ENCODE assay signal across 29 cellular contexts in genomic region chr6:50825375-50826036, GRCh38. TPM values are rescaled to one million over a fixed set of nuclear protein-coding genes. Genes with fewer than 3 reads are reported as not detected.
A peak's percentile ranks its signal among the peaks of the same experiment; 100 is the strongest.
DNase-seq lines count a peak whose midpoint lies in the region; ATAC-seq and TF ChIP-seq lines count a peak whose summit lies in the region.
"Had no signal": no experiment of that assay in that cellular context is flagged by ENCODE, and none has a peak within 500 bp of the region (broad histone marks: within the 10 kb centered on the region; RNA-seq: fewer than 3 reads in every experiment).

No MANE protein-coding gene starts in this region.

- H3K4me1 Mint-ChIP-seq in WTC11: peaks cover 84% of the 10 kb centered on the region

- ATAC-seq in WTC11 (peak; percentile 18), GM21381 (IDR thresholded peaks at IDR 0.05; ENCODE audit: unreplicated experiment) (no peak), left colon (no peak)
- ATAC-seq: activated CD8-positive, alpha-beta T cell treated with anti-CD3 and anti-CD28 coated beads, Interleukin-2, amount 10 ng/mL, durations not matched to agents 7 days and 5 days; esophagus mucosa; sciatic nerve; stimulated activated naive CD8-positive, alpha-beta T cell treated with anti-CD3 and anti-CD28 coated beads, Interleukin-15, Interleukin-2, amounts not matched to agents 100 U/mL and 50 U/mL, for 24 hours; T-cell had no signal

- no peak overlapping the region for H3K27ac Mint-ChIP-seq in WTC11
- H3K27ac Mint-ChIP-seq: activated CD8-positive, alpha-beta T cell treated with anti-CD3 and anti-CD28 coated beads, Interleukin-2, amount 10 ng/mL, durations not matched to agents 7 days and 5 days; CD8-positive, alpha-beta memory T cell; nephron progenitor cell; T-cell had no signal

- no peaks in the 10 kb centered on the region for H3K9me3 Mint-ChIP-seq in WTC11
- H3K9me3 Mint-ChIP-seq: T-cell had no signal

- H3K36me3 Mint-ChIP-seq in WTC11: no peaks in the 10 kb centered on the region
- H3K36me3 Mint-ChIP-seq: T-cell had no signal

- peak overlapping the region; percentile 1; the same call in 1 of the 2 replicates for H3K4me3 ChIP-seq in iPS-18c (ENCODE audit: insufficient read depth, low read depth, low read length)
- H3K4me3 ChIP-seq in skin epidermis: peak overlapping the region in 1 of 7 experiments; percentile 10
- H3K4me3 ChIP-seq: adrenal gland, lower lobe of right lung, tibial nerve had no signal

- H3K27ac ChIP-seq in skin epidermis: peak overlapping the region in 11 of 21 experiments; percentile 10 to 97 (median 60)
- H3K27ac ChIP-seq: brain microvascular endothelial cell, lower lobe of right lung, tibial nerve had no signal

- CTCF ChIA-PET in WTC11 (lab: Charles Lee): interaction anchor here (3.3 kb wide), 1 partner anchor 20 kb away, joined by 14 read pairs; no protein-coding TSS in a partner anchor

- DNase-seq in NCI-H1436 (lab: John Stamatoyannopoulos, UW): peak; percentile 35
- DNase-seq in NCI-H1436 treated with DMSO at 0.1 percent for 48 hours (lab: John Stamatoyannopoulos, UW): no peak
- DNase-seq in WTC11 (ENCODE audit: low spot score): no peak
- no peak for DNase-seq in activated CD8-positive, alpha-beta memory T cell treated with anti-CD3 and anti-CD28 coated beads, Interleukin-2, amount 50 U/mL, for 4 hours
- no peak for DNase-seq in left colon
- DNase-seq: activated CD4-positive, alpha-beta T cell treated with anti-CD3 and anti-CD28 coated beads for 1 hour; activated CD8-positive, alpha-beta T cell treated with anti-CD3 and anti-CD28 coated beads, Interleukin-2, amount 10 ng/mL, durations not matched to agents 7 days and 5 days; activated gamma-delta T cell treated with Interleukin-2 at 50 U/mL for 16 hours; adrenal gland; AML-193; brain microvascular endothelial cell; CD8-positive, alpha-beta memory T cell; effector CD8-positive, alpha-beta T cell; foreskin melanocyte; lower lobe of right lung; NCI-H187 treated with DMSO at 0.1 percent for 48 hours; NCI-H82; nephron progenitor cell; stimulated activated naive CD8-positive, alpha-beta T cell treated with anti-CD3 and anti-CD28 coated beads, Interleukin-15, Interleukin-2, amounts not matched to agents 100 U/mL and 50 U/mL, for 24 hours; T-cell had no signal

- H3K4me3 Mint-ChIP-seq in WTC11: peak overlapping the region; percentile 45
- H3K4me3 Mint-ChIP-seq: activated CD8-positive, alpha-beta T cell treated with anti-CD3 and anti-CD28 coated beads, Interleukin-2, amount 10 ng/mL, durations not matched to agents 7 days and 5 days; CD8-positive, alpha-beta memory T cell; nephron progenitor cell; T-cell had no signal

- no peak for TF ChIP-seq CTCF in WTC11 (IDR thresholded peaks at IDR 0.05)

- POLR2A ChIA-PET in WTC11 (lab: Charles Lee): interaction anchor here (1.7 kb wide), 1 partner anchor 20 kb away, joined by 5 read pairs; no protein-coding TSS in a partner anchor

- intact Hi-C loops in left colon (cut with DNase I, micrococcal nuclease): no loop called here

- no peaks in the 10 kb centered on the region for H3K9me3 ChIP-seq in iPS-18c (ENCODE audit: control insufficient read depth, insufficient read depth, low read length)
- H3K9me3 ChIP-seq: adrenal gland, lower lobe of right lung, tibial nerve had no signal

- H3K27me3 Mint-ChIP-seq in WTC11 (ENCODE audit: low read depth): peaks cover 100% of the 10 kb centered on the region

TF ChIP-seq in WTC11, 78 proteins besides CTCF, POLR2A, EP300 and RAD21 (continues in another document):
- TF ChIP-seq SP1 (CRISPR knock-in tag; conservative IDR thresholded peaks at IDR 0.05): no peak
- TF ChIP-seq ZNF416 (CRISPR knock-in tag; IDR thresholded peaks at IDR 0.05): no peak
- no peak for TF ChIP-seq GABPB1 (CRISPR knock-in tag; IDR thresholded peaks at IDR 0.05)
- no peak for TF ChIP-seq SMAD4 (CRISPR knock-in tag; IDR thresholded peaks at IDR 0.05)
- TF ChIP-seq KAT7 (CRISPR knock-in tag; IDR thresholded peaks at IDR 0.05; ENCODE audit: borderline replicate concordance): no peak
- no peak for TF ChIP-seq USF2 (CRISPR knock-in tag; IDR thresholded peaks at IDR 0.05)
- no peak for TF ChIP-seq ZNF396 (CRISPR knock-in tag; IDR thresholded peaks at IDR 0.05; ENCODE audit: borderline replicate concordance)
- no peak for TF ChIP-seq HMGXB4 (CRISPR knock-in tag; IDR thresholded peaks at IDR 0.05)
- TF ChIP-seq ZNF121 (CRISPR knock-in tag; IDR thresholded peaks at IDR 0.05): no peak
- TF ChIP-seq AFF4 (CRISPR knock-in tag; IDR thresholded peaks at IDR 0.05; ENCODE audit: borderline replicate concordance): no peak
- TF ChIP-seq ZNF138 (CRISPR knock-in tag; conservative IDR thresholded peaks at IDR 0.05): no peak
- TF ChIP-seq ZNF423 (CRISPR knock-in tag; IDR thresholded peaks at IDR 0.05): no peak
- no peak for TF ChIP-seq RORB (CRISPR knock-in tag; IDR thresholded peaks at IDR 0.05)
- no peak for TF ChIP-seq PRDM15 (CRISPR knock-in tag; IDR thresholded peaks at IDR 0.05)
- TF ChIP-seq TEAD1 (CRISPR knock-in tag; IDR thresholded peaks at IDR 0.05): no peak

RNA-seq across cellular contexts. Expression of gene TFAP2B, which starts 6.8 kb away (rescaled TPM):
- total RNA-seq in WTC11 (2021): not detected in 3 replicates
- not detected for total RNA-seq in left colon
- total RNA-seq: activated CD8-positive, alpha-beta T cell treated with anti-CD3 and anti-CD28 coated beads, Interleukin-2, amount 10 ng/mL, durations not matched to agents 7 days and 5 days; CD8-positive, alpha-beta memory T cell; HT-29; lower lobe of right lung; mucosa of gallbladder; OCI-LY7; sciatic nerve; T-cell had no signal
